ENCODE assay signal across 2 cellular contexts in the genomic region with DNA sequence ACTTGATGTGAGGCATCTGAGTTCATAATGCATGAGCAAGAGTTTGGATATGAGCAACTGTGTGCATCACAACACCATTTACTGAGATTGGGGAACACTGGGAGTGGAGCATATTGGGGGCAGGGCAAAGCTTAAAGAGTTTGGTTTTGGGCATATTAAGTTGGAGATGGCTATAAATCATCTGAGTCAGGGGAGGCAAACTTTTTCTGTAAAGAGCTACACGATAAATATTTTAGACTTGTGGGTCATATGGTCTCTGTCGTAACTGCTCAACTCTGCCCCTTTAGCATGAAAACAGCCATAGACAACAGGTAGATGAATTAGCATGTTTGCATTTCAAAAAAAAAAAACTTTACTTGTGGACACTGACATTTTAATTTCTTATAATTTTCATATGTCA.
TF ChIP-seq lines count a peak whose summit lies in the region.

No MANE protein-coding gene starts in this region.

TF ChIP-seq in K562, 482 proteins besides CTCF, POLR2A, EP300 and RAD21 (continued from another document and continues in another):
- TF ChIP-seq, protein P1, sequence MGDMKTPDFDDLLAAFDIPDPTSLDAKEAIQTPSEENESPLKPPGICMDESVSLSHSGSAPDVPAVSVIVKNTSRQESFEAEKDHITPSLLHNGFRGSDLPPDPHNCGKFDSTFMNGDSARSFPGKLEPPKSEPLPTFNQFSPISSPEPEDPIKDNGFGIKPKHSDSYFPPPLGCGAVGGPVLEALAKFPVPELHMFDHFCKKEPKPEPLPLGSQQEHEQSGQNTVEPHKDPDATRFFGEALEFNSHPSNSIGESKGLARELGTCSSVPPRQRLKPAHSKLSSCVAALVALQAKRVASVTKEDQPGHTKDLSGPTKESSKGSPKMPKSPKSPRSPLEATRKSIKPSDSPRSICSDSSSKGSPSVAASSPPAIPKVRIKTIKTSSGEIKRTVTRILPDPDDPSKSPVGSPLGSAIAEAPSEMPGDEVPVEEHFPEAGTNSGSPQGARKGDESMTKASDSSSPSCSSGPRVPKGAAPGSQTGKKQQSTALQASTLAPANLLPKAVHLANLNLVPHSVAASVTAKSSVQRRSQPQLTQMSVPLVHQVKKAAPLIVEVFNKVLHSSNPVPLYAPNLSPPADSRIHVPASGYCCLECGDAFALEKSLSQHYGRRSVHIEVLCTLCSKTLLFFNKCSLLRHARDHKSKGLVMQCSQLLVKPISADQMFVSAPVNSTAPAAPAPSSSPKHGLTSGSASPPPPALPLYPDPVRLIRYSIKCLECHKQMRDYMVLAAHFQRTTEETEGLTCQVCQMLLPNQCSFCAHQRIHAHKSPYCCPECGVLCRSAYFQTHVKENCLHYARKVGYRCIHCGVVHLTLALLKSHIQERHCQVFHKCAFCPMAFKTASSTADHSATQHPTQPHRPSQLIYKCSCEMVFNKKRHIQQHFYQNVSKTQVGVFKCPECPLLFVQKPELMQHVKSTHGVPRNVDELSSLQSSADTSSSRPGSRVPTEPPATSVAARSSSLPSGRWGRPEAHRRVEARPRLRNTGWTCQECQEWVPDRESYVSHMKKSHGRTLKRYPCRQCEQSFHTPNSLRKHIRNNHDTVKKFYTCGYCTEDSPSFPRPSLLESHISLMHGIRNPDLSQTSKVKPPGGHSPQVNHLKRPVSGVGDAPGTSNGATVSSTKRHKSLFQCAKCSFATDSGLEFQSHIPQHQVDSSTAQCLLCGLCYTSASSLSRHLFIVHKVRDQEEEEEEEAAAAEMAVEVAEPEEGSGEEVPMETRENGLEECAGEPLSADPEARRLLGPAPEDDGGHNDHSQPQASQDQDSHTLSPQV (IDR thresholded peaks at IDR 0.05) = no peak
- TF ChIP-seq RAD51 (IDR thresholded peaks at IDR 0.05; ENCODE audit: borderline replicate concordance, low read depth) = no peak
- no peak for TF ChIP-seq RBM25 (IDR thresholded peaks at IDR 0.05; ENCODE audit: low read depth, low read length, severe bottlenecking)
- TF ChIP-seq, protein P2, sequence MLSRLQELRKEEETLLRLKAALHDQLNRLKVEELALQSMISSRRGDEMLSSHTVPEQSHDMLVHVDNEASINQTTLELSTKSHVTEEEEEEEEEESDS (CRISPR knock-in tag; IDR thresholded peaks at IDR 0.05) = no peak
- TF ChIP-seq ZNF436 (CRISPR knock-in tag; IDR thresholded peaks at IDR 0.05) = no peak
- TF ChIP-seq MIER1 (IDR thresholded peaks at IDR 0.05; ENCODE audit: low read depth) = no peak
- TF ChIP-seq KAT8 (IDR thresholded peaks at IDR 0.05; ENCODE audit: low read depth) = no peak
- TF ChIP-seq ZNF24 (IDR thresholded peaks at IDR 0.05) = no peak
- TF ChIP-seq MAFF (IDR thresholded peaks at IDR 0.05; ENCODE audit: low read length) = no peak
- no peak for TF ChIP-seq DDX20 (tag; IDR thresholded peaks at IDR 0.05; ENCODE audit: low read depth)
- TF ChIP-seq, protein P3, sequence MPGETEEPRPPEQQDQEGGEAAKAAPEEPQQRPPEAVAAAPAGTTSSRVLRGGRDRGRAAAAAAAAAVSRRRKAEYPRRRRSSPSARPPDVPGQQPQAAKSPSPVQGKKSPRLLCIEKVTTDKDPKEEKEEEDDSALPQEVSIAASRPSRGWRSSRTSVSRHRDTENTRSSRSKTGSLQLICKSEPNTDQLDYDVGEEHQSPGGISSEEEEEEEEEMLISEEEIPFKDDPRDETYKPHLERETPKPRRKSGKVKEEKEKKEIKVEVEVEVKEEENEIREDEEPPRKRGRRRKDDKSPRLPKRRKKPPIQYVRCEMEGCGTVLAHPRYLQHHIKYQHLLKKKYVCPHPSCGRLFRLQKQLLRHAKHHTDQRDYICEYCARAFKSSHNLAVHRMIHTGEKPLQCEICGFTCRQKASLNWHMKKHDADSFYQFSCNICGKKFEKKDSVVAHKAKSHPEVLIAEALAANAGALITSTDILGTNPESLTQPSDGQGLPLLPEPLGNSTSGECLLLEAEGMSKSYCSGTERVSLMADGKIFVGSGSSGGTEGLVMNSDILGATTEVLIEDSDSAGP (CRISPR knock-in tag; IDR thresholded peaks at IDR 0.05) = no peak
- TF ChIP-seq, protein P4, sequence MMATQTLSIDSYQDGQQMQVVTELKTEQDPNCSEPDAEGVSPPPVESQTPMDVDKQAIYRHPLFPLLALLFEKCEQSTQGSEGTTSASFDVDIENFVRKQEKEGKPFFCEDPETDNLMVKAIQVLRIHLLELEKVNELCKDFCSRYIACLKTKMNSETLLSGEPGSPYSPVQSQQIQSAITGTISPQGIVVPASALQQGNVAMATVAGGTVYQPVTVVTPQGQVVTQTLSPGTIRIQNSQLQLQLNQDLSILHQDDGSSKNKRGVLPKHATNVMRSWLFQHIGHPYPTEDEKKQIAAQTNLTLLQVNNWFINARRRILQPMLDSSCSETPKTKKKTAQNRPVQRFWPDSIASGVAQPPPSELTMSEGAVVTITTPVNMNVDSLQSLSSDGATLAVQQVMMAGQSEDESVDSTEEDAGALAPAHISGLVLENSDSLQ (IDR thresholded peaks at IDR 0.05) = peak; percentile 70
- TF ChIP-seq ZNF764 (CRISPR knock-in tag; IDR thresholded peaks at IDR 0.05; ENCODE audit: low read depth) = no peak
- no peak for TF ChIP-seq CHD2 (IDR thresholded peaks at IDR 0.05; ENCODE audit: low read depth, low read length)
- TF ChIP-seq, protein P5, sequence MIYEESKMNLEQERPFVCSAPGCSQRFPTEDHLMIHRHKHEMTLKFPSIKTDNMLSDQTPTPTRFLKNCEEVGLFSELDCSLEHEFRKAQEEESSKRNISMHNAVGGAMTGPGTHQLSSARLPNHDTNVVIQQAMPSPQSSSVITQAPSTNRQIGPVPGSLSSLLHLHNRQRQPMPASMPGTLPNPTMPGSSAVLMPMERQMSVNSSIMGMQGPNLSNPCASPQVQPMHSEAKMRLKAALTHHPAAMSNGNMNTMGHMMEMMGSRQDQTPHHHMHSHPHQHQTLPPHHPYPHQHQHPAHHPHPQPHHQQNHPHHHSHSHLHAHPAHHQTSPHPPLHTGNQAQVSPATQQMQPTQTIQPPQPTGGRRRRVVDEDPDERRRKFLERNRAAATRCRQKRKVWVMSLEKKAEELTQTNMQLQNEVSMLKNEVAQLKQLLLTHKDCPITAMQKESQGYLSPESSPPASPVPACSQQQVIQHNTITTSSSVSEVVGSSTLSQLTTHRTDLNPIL (CRISPR knock-in tag; IDR thresholded peaks at IDR 0.05) = no peak
- TF ChIP-seq ZBTB17 (CRISPR knock-in tag; IDR thresholded peaks at IDR 0.05) = no peak
- TF ChIP-seq HNRNPLL (IDR thresholded peaks at IDR 0.05; ENCODE audit: low read depth, low read length, poor library complexity, severe bottlenecking) = no peak

TF ChIP-seq in neural cell, 6 proteins besides CTCF, POLR2A, EP300 and RAD21 (continued from another document):
- TF ChIP-seq, protein P6, sequence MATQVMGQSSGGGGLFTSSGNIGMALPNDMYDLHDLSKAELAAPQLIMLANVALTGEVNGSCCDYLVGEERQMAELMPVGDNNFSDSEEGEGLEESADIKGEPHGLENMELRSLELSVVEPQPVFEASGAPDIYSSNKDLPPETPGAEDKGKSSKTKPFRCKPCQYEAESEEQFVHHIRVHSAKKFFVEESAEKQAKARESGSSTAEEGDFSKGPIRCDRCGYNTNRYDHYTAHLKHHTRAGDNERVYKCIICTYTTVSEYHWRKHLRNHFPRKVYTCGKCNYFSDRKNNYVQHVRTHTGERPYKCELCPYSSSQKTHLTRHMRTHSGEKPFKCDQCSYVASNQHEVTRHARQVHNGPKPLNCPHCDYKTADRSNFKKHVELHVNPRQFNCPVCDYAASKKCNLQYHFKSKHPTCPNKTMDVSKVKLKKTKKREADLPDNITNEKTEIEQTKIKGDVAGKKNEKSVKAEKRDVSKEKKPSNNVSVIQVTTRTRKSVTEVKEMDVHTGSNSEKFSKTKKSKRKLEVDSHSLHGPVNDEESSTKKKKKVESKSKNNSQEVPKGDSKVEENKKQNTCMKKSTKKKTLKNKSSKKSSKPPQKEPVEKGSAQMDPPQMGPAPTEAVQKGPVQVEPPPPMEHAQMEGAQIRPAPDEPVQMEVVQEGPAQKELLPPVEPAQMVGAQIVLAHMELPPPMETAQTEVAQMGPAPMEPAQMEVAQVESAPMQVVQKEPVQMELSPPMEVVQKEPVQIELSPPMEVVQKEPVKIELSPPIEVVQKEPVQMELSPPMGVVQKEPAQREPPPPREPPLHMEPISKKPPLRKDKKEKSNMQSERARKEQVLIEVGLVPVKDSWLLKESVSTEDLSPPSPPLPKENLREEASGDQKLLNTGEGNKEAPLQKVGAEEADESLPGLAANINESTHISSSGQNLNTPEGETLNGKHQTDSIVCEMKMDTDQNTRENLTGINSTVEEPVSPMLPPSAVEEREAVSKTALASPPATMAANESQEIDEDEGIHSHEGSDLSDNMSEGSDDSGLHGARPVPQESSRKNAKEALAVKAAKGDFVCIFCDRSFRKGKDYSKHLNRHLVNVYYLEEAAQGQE (IDR thresholded peaks at IDR 0.05; ENCODE audit: borderline replicate concordance) = no peak
- TF ChIP-seq TAF1 (IDR thresholded peaks at IDR 0.05; ENCODE audit: low read depth) (no peak), POLR2AphosphoS5 (IDR thresholded peaks at IDR 0.05) (no peak), MXI1 (conservative IDR thresholded peaks at IDR 0.05; ENCODE audit: poor library complexity, severe bottlenecking) (no peak), SMC3 (conservative IDR thresholded peaks at IDR 0.05; ENCODE audit: poor library complexity) (no peak)
TF ChIP-seq in neural cell: peak in this region for 0.
